1 cellular context compared by ENCODE assay signal in genomic region chr17:46942441-46943217, GRCh38.
TF ChIP-seq lines count a peak whose summit lies in the region.

No MANE protein-coding gene starts in this region.

TF ChIP-seq in K562, 482 proteins besides CTCF, POLR2A, EP300 and RAD21 (continued from another document and continues in another):
- TF ChIP-seq, protein P1, sequence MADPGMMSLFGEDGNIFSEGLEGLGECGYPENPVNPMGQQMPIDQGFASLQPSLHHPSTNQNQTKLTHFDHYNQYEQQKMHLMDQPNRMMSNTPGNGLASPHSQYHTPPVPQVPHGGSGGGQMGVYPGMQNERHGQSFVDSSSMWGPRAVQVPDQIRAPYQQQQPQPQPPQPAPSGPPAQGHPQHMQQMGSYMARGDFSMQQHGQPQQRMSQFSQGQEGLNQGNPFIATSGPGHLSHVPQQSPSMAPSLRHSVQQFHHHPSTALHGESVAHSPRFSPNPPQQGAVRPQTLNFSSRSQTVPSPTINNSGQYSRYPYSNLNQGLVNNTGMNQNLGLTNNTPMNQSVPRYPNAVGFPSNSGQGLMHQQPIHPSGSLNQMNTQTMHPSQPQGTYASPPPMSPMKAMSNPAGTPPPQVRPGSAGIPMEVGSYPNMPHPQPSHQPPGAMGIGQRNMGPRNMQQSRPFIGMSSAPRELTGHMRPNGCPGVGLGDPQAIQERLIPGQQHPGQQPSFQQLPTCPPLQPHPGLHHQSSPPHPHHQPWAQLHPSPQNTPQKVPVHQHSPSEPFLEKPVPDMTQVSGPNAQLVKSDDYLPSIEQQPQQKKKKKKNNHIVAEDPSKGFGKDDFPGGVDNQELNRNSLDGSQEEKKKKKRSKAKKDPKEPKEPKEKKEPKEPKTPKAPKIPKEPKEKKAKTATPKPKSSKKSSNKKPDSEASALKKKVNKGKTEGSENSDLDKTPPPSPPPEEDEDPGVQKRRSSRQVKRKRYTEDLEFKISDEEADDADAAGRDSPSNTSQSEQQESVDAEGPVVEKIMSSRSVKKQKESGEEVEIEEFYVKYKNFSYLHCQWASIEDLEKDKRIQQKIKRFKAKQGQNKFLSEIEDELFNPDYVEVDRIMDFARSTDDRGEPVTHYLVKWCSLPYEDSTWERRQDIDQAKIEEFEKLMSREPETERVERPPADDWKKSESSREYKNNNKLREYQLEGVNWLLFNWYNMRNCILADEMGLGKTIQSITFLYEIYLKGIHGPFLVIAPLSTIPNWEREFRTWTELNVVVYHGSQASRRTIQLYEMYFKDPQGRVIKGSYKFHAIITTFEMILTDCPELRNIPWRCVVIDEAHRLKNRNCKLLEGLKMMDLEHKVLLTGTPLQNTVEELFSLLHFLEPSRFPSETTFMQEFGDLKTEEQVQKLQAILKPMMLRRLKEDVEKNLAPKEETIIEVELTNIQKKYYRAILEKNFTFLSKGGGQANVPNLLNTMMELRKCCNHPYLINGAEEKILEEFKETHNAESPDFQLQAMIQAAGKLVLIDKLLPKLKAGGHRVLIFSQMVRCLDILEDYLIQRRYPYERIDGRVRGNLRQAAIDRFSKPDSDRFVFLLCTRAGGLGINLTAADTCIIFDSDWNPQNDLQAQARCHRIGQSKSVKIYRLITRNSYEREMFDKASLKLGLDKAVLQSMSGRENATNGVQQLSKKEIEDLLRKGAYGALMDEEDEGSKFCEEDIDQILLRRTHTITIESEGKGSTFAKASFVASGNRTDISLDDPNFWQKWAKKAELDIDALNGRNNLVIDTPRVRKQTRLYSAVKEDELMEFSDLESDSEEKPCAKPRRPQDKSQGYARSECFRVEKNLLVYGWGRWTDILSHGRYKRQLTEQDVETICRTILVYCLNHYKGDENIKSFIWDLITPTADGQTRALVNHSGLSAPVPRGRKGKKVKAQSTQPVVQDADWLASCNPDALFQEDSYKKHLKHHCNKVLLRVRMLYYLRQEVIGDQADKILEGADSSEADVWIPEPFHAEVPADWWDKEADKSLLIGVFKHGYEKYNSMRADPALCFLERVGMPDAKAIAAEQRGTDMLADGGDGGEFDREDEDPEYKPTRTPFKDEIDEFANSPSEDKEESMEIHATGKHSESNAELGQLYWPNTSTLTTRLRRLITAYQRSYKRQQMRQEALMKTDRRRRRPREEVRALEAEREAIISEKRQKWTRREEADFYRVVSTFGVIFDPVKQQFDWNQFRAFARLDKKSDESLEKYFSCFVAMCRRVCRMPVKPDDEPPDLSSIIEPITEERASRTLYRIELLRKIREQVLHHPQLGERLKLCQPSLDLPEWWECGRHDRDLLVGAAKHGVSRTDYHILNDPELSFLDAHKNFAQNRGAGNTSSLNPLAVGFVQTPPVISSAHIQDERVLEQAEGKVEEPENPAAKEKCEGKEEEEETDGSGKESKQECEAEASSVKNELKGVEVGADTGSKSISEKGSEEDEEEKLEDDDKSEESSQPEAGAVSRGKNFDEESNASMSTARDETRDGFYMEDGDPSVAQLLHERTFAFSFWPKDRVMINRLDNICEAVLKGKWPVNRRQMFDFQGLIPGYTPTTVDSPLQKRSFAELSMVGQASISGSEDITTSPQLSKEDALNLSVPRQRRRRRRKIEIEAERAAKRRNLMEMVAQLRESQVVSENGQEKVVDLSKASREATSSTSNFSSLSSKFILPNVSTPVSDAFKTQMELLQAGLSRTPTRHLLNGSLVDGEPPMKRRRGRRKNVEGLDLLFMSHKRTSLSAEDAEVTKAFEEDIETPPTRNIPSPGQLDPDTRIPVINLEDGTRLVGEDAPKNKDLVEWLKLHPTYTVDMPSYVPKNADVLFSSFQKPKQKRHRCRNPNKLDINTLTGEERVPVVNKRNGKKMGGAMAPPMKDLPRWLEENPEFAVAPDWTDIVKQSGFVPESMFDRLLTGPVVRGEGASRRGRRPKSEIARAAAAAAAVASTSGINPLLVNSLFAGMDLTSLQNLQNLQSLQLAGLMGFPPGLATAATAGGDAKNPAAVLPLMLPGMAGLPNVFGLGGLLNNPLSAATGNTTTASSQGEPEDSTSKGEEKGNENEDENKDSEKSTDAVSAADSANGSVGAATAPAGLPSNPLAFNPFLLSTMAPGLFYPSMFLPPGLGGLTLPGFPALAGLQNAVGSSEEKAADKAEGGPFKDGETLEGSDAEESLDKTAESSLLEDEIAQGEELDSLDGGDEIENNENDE (IDR thresholded peaks at IDR 0.05; ENCODE audit: low read depth, low read length) = no peak
- TF ChIP-seq PURB (CRISPR knock-in tag; IDR thresholded peaks at IDR 0.05; ENCODE audit: low read depth) = no peak
- no peak for TF ChIP-seq THAP12 (CRISPR knock-in tag; IDR thresholded peaks at IDR 0.05)
- TF ChIP-seq ZNF263 (CRISPR knock-in tag; IDR thresholded peaks at IDR 0.05; ENCODE audit: borderline replicate concordance) = no peak
- TF ChIP-seq CHD2 (IDR thresholded peaks at IDR 0.05; ENCODE audit: low read depth, low read length) = no peak
- no peak for TF ChIP-seq PHF20 (IDR thresholded peaks at IDR 0.05; ENCODE audit: partially characterized antibody)
- TF ChIP-seq FOS (IDR thresholded peaks at IDR 0.05; ENCODE audit: extremely low read depth, insufficient read length) = no peak
- TF ChIP-seq TARDBP (IDR thresholded peaks at IDR 0.05) = no peak
- peak; percentile 3; the same call in 1 of the 2 replicates for TF ChIP-seq SUPT5H (IDR thresholded peaks at IDR 0.05)
- no peak for TF ChIP-seq SMARCC2 (IDR thresholded peaks at IDR 0.05; ENCODE audit: low read depth)
- TF ChIP-seq SMAD2 (IDR thresholded peaks at IDR 0.05; ENCODE audit: low read depth, low read length) = no peak
- TF ChIP-seq HCFC1 (IDR thresholded peaks at IDR 0.05; ENCODE audit: low read depth, low read length) = no peak
- TF ChIP-seq ZKSCAN3 (CRISPR knock-in tag; IDR thresholded peaks at IDR 0.05) = no peak
- TF ChIP-seq RBM17 (IDR thresholded peaks at IDR 0.05; ENCODE audit: borderline replicate concordance, low read depth, low read length) = no peak
- no peak for TF ChIP-seq GATAD2B (IDR thresholded peaks at IDR 0.05; ENCODE audit: borderline replicate concordance)
- TF ChIP-seq IRF2 (CRISPR knock-in tag; IDR thresholded peaks at IDR 0.05) = no peak
- TF ChIP-seq ZNF609 (CRISPR knock-in tag; IDR thresholded peaks at IDR 0.05; ENCODE audit: borderline replicate concordance) = peak; percentile 38; the same call in 1 of the 2 replicates
- no peak for TF ChIP-seq ESRRB (CRISPR knock-in tag; IDR thresholded peaks at IDR 0.05; ENCODE audit: borderline replicate concordance)
- no peak for TF ChIP-seq TFAM (CRISPR knock-in tag; conservative IDR thresholded peaks at IDR 0.05)
- no peak for TF ChIP-seq ZNF707 (CRISPR knock-in tag; conservative IDR thresholded peaks at IDR 0.05)
- TF ChIP-seq STAG1 (CRISPR knock-in tag; IDR thresholded peaks at IDR 0.05; ENCODE audit: borderline replicate concordance) = peak; percentile 79; the same call in 1 of the 2 replicates
- TF ChIP-seq COPS2 (conservative IDR thresholded peaks at IDR 0.05) = no peak
- TF ChIP-seq SMAD1 (IDR thresholded peaks at IDR 0.05; ENCODE audit: low read depth, low read length, partially characterized antibody) = no peak
- peak; percentile 53; the same call in 1 of the 2 replicates for TF ChIP-seq ZFX (CRISPR knock-in tag; IDR thresholded peaks at IDR 0.05)
- TF ChIP-seq, protein P2, sequence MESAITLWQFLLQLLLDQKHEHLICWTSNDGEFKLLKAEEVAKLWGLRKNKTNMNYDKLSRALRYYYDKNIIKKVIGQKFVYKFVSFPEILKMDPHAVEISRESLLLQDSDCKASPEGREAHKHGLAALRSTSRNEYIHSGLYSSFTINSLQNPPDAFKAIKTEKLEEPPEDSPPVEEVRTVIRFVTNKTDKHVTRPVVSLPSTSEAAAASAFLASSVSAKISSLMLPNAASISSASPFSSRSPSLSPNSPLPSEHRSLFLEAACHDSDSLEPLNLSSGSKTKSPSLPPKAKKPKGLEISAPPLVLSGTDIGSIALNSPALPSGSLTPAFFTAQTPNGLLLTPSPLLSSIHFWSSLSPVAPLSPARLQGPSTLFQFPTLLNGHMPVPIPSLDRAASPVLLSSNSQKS (CRISPR knock-in tag; IDR thresholded peaks at IDR 0.05) = no peak
- no peak for TF ChIP-seq MECOM (CRISPR knock-in tag; IDR thresholded peaks at IDR 0.05)
- TF ChIP-seq, protein P3, sequence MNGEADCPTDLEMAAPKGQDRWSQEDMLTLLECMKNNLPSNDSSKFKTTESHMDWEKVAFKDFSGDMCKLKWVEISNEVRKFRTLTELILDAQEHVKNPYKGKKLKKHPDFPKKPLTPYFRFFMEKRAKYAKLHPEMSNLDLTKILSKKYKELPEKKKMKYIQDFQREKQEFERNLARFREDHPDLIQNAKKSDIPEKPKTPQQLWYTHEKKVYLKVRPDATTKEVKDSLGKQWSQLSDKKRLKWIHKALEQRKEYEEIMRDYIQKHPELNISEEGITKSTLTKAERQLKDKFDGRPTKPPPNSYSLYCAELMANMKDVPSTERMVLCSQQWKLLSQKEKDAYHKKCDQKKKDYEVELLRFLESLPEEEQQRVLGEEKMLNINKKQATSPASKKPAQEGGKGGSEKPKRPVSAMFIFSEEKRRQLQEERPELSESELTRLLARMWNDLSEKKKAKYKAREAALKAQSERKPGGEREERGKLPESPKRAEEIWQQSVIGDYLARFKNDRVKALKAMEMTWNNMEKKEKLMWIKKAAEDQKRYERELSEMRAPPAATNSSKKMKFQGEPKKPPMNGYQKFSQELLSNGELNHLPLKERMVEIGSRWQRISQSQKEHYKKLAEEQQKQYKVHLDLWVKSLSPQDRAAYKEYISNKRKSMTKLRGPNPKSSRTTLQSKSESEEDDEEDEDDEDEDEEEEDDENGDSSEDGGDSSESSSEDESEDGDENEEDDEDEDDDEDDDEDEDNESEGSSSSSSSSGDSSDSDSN (IDR thresholded peaks at IDR 0.05; ENCODE audit: borderline replicate concordance in 1 of 2, low read depth in 2 of 2, low read length in 2 of 2) = no peak
- TF ChIP-seq SAFB2 (IDR thresholded peaks at IDR 0.05; ENCODE audit: borderline replicate concordance, low read depth, low read length, severe bottlenecking) = no peak
- TF ChIP-seq RBM22 (IDR thresholded peaks at IDR 0.05; ENCODE audit: low read depth, low read length, poor library complexity, severe bottlenecking) = no peak
- TF ChIP-seq ZNF184 (CRISPR knock-in tag; IDR thresholded peaks at IDR 0.05) = no peak
- TF ChIP-seq TEAD4 (IDR thresholded peaks at IDR 0.05; ENCODE audit: low read length) = 0 out of 2 replicates have a peak, but pooled peaks have one; percentile 16
- no peak for TF ChIP-seq TEAD4 (CRISPR knock-in tag; IDR thresholded peaks at IDR 0.05; ENCODE audit: borderline replicate concordance)
- TF ChIP-seq, protein P4, sequence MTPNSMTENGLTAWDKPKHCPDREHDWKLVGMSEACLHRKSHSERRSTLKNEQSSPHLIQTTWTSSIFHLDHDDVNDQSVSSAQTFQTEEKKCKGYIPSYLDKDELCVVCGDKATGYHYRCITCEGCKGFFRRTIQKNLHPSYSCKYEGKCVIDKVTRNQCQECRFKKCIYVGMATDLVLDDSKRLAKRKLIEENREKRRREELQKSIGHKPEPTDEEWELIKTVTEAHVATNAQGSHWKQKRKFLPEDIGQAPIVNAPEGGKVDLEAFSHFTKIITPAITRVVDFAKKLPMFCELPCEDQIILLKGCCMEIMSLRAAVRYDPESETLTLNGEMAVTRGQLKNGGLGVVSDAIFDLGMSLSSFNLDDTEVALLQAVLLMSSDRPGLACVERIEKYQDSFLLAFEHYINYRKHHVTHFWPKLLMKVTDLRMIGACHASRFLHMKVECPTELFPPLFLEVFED (CRISPR knock-in tag; conservative IDR thresholded peaks at IDR 0.05) = no peak
- TF ChIP-seq, protein P5, sequence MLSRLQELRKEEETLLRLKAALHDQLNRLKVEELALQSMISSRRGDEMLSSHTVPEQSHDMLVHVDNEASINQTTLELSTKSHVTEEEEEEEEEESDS (CRISPR knock-in tag; IDR thresholded peaks at IDR 0.05) = no peak
- no peak for TF ChIP-seq NCOA4 (IDR thresholded peaks at IDR 0.05; ENCODE audit: partially characterized antibody)
